ENCODE assay signal across 22 cellular contexts in the genomic region with DNA sequence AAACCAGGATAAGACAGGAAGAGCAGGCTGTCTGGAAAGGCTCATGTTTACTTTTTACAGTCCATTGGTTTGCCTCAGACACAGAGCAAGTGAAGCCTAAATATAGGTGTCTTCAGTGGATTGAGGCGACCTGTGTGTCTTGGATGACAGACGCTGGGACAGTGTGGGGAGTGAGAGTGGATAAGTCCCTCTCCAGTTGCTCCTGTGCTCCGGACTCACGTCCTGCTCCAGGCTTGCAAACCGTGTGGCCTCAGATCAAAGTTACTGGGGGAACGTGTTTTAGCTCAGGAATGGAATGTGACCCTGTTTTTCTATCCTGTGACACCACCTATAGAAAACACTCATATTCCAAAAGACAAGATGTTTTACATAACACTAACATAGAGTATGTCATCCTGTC.
"Had no signal": no experiment of that assay in that cellular context is flagged by ENCODE, and none has a peak within 500 bp of the region (broad histone marks: within the 10 kb centered on the region; RNA-seq: fewer than 3 reads in every experiment).

No MANE protein-coding gene starts in this region.

- FAIRE-seq: RCC 7860 had no signal

- DNase-seq: KBM-7, MV-4-11, NCI-H1048, NCI-H1105, NCI-H1417, NCI-H1436 treated with DMSO at 0.1 percent for 48 hours, NCI-H1694, NCI-H187 treated with DMSO at 0.1 percent for 48 hours, NCI-H2029 treated with DMSO at 0.1 percent for 48 hours, NCI-H2171 treated with DMSO at 0.1 percent for 48 hours, NCI-H2227 treated with DMSO at 0.1 percent for 48 hours, NCI-H446, NCI-H510A, NCI-H524 treated with DMSO at 0.1 percent for 48 hours, NCI-H69, NCI-H774, RPMI8226, SHP77, SK-N-SH, SW 1271 had no signal

- H3K4me2 ChIP-seq: SK-N-SH had no signal

- H3K27ac ChIP-seq: HL-60 had no signal

- H3K9ac ChIP-seq: SK-N-SH had no signal
